34 cellular contexts compared by ENCODE assay signal in the genomic region with DNA sequence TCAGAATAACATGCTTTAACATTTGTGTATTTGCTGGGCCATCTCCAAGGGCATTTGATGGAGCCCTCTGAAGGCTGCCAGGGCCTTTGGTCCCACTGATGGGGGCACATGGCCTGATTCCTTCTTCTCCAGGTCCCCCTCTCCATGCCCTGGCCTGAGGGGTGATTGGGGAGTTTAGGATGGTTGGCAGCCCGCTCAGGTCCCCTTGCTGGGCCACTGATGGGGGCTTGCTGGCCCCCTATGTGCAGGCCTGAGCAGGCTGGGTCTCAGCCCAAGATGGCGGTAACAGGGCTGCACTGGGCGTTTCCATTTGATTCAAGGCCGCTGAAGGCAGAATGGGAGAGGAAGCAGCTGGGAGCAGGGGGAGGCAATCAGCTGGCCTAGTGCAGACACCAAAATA.
"Had no signal": no experiment of that assay in that cellular context is flagged by ENCODE, and none has a peak within 500 bp of the region (broad histone marks: within the 10 kb centered on the region; RNA-seq: fewer than 3 reads in every experiment).

No MANE protein-coding gene starts in this region.

- H3K4me2 ChIP-seq: KMS-11 had no signal

- H3K36me3 ChIP-seq: MG63 had no signal

- H3K4me3 ChIP-seq: MG63 had no signal

- H3K27me3 ChIP-seq: MG63 had no signal

- DNase-seq: Karpas-422, Kasumi-1, MG63, MM.1S, MV-4-11, NCI-H1048, NCI-H1092, NCI-H1092 treated with DMSO at 0.1 percent for 48 hours, NCI-H1105, NCI-H1105 treated with DMSO at 0.1 percent for 48 hours, NCI-H1417, NCI-H1417 treated with DMSO at 0.1 percent for 48 hours, NCI-H1436, NCI-H1436 treated with DMSO at 0.1 percent for 48 hours, NCI-H146, NCI-H1694, NCI-H1694 treated with DMSO at 0.1 percent for 48 hours, NCI-H187, NCI-H187 treated with DMSO at 0.1 percent for 48 hours, NCI-H1930, NCI-H2029, NCI-H2029 treated with DMSO at 0.1 percent for 48 hours, NCI-H2081, NCI-H2081 treated with DMSO at 0.1 percent for 48 hours, NCI-H2107, NCI-H2171, NCI-H2171 treated with DMSO at 0.1 percent for 48 hours, NCI-H2227 treated with DMSO at 0.1 percent for 48 hours, NCI-H226, NCI-H345, NCI-H446, NCI-H446 treated with DMSO at 0.1 percent for 48 hours, NCI-H510A had no signal

- H3K27ac ChIP-seq: KMS-11 had no signal

- H3K9ac ChIP-seq: KMS-11 had no signal
